In the genomic region with DNA sequence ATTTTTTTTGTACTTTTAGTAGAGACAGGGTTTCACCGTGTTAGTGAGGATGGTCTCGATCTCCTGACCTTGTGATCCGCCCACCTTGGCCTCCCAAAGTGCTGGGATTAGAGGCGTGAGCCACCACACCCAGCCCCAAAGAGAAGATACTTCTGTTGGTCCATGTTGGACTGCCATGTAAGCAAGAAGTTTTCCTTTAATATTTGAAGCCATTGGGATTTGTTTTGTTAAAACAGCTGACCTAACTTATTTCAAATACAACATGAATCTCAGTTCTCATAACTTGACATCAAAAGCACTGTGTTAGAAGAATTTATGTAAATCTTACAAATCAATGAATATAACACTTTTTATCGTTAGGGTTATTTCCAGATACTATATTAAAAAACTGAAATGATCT, we compare ENCODE assay signal across 11 cellular contexts.
"Had no signal": no experiment of that assay in that cellular context is flagged by ENCODE, and none has a peak within 500 bp of the region (broad histone marks: within the 10 kb centered on the region; RNA-seq: fewer than 3 reads in every experiment).

No MANE protein-coding gene starts in this region.

- H3K27ac ChIP-seq: GM23248 had no signal

- H2AFZ ChIP-seq: GM23248, GM23338 had no signal

- H3K4me2 ChIP-seq: GM23338 had no signal

- FAIRE-seq: H1, H54 had no signal

- H3K9ac ChIP-seq: GM23248 had no signal

- H3K9me3 ChIP-seq: HAP-1 had no signal

- H3K36me3 ChIP-seq: HAP-1 had no signal

- H3K4me3 ChIP-seq: GM23248, GM23338, HAP-1 had no signal

- ATAC-seq: GM23338, HCT116 had no signal

- DNase-seq: GM23248, GOT3, H7, H9, HCEC 1CT, HFFc6 had no signal

- H3K4me1 ChIP-seq: HAP-1 had no signal
